ENCODE assay signal across 10 cellular contexts in the genomic region with DNA sequence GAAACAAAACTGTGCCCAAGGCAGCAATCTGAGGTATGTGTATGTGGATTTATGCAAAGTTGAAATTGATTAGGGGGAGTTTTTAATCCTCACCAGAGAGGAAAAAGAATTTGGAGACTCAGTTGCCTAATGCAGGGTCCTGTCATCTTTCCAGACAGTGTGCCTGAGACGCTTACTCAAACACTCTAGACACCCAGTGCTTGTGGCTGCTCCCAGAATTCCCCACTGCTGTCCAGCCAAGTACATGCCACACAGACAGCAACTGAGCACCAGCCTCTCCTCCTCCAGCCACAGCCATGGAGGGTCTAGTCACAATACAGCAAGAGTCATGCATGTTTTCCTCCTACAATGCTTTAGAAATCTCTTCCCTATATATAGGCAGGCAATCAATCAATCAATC.
A peak's percentile ranks its signal among the peaks of the same experiment; 100 is the strongest.
DNase-seq lines count a peak whose midpoint lies in the region; ATAC-seq and TF ChIP-seq lines count a peak whose summit lies in the region.
"Had no signal": no experiment of that assay in that cellular context is flagged by ENCODE, and none has a peak within 500 bp of the region (broad histone marks: within the 10 kb centered on the region; RNA-seq: fewer than 3 reads in every experiment).

No MANE protein-coding gene starts in this region.

- ATAC-seq in PC-3 (no peak), right lobe of liver (no peak), GM19455 (IDR thresholded peaks at IDR 0.05; ENCODE audit: unreplicated experiment) (no peak)
- ATAC-seq in naive thymus-derived CD4-positive, alpha-beta T cell: no peak
- ATAC-seq: activated CD8-positive, alpha-beta T cell treated with anti-CD3 and anti-CD28 coated beads for 36 hours; Panc1 had no signal

- TF ChIP-seq POLR2A in right lobe of liver (IDR thresholded peaks at IDR 0.05): no peak

- no peak for TF ChIP-seq CTCF in PC-3 (conservative IDR thresholded peaks at IDR 0.05; ENCODE audit: low read depth, low read length)
- TF ChIP-seq CTCF in coronary artery (IDR thresholded peaks at IDR 0.05): no peak
- TF ChIP-seq CTCF in right lobe of liver (IDR thresholded peaks at IDR 0.05): no peak

- no peaks in the 10 kb centered on the region for H3K9me2 ChIP-seq in PC-3 (replicated peaks; ENCODE audit: low read length)

- H3K27ac ChIP-seq in PC-3 (ENCODE audit: low read length) (peak overlapping the region; percentile 70), coronary artery (peak overlapping the region; percentile 68 to 85), right lobe of liver (peak overlapping the region; percentile 51 to 81 (median 75)), subcutaneous abdominal adipose tissue (ENCODE audit: low read depth, low read length) (peak overlapping the region; percentile 86)
- H3K27ac ChIP-seq in naive thymus-derived CD4-positive, alpha-beta T cell (ENCODE audit: low read depth, low read length): no peak overlapping the region

- peaks cover 0 to 45% (median 6%) of the 10 kb centered on the region in 7 donors for H3K4me1 Mint-ChIP-seq in naive thymus-derived CD4-positive, alpha-beta T cell

- intact Hi-C loops in PC-3 (cut with micrococcal nuclease) (loop anchor here (10.0 kb wide), 1 partner anchor 88 kb away; no protein-coding TSS in a partner anchor), right lobe of liver (cut with DNase I) (no loop called here)
- intact Hi-C loops in naive thymus-derived CD4-positive, alpha-beta T cell (cut with micrococcal nuclease): loop anchor here in 1 of 2 donors (5.0 kb wide), 1 partner anchor 111 kb away; no protein-coding TSS in a partner anchor

- WGBS in right lobe of liver (ENCODE audit: insufficient coverage, low coverage, low lambda C conversion rate, missing lambda C conversion rate): no CpG with 5 or more reads among the region's 1 CpG

- H3K9ac ChIP-seq in PC-3 (ENCODE audit: low read length): peak overlapping the region; percentile 46
- H3K9ac ChIP-seq in subcutaneous abdominal adipose tissue (ENCODE audit: low read length in 5 of 5): peak overlapping the region in 4 of 5 donors; percentile 15 to 66 (median 47)

- DNase-seq in PC-3: no peak
- no peak for DNase-seq in coronary artery (ENCODE audit: low spot score)
- no peak for DNase-seq in right lobe of liver
- no peak for DNase-seq in ecto neural progenitor cell (ENCODE audit: low spot score)
- no peak for DNase-seq in GOT3 (lab: John Stamatoyannopoulos, UW)
- DNase-seq in naive thymus-derived CD4-positive, alpha-beta T cell: no peak
- DNase-seq: activated CD8-positive, alpha-beta T cell treated with anti-CD3 and anti-CD28 coated beads for 36 hours had no signal

- H3K9me3 ChIP-seq in PC-3 (ENCODE audit: low read length) (no peaks in the 10 kb centered on the region), right lobe of liver (no peaks in the 10 kb centered on the region), subcutaneous abdominal adipose tissue (ENCODE audit: control insufficient read depth in 5 of 5, low read length in 5 of 5) (no peaks in the 10 kb centered on the region)
- H3K9me3 ChIP-seq in naive thymus-derived CD4-positive, alpha-beta T cell (ENCODE audit: control insufficient read depth in 2 of 3, low read length in 3 of 3): no peaks in the 10 kb centered on the region

- H3K27me3 Mint-ChIP-seq in naive thymus-derived CD4-positive, alpha-beta T cell: no peaks in the 10 kb centered on the region
- H3K27me3 Mint-ChIP-seq: activated CD8-positive, alpha-beta T cell treated with anti-CD3 and anti-CD28 coated beads for 36 hours had no signal

- H3K79me2 ChIP-seq in PC-3 (ENCODE audit: low read length): no peaks in the 10 kb centered on the region

- peaks cover 15% of the 10 kb centered on the region for H3K4me1 ChIP-seq in PC-3 (ENCODE audit: insufficient read depth, low read length)
- H3K4me1 ChIP-seq in right lobe of liver: peaks cover 0 to 66% (median 29%) of the 10 kb centered on the region in 4 donors
- H3K4me1 ChIP-seq in subcutaneous abdominal adipose tissue (ENCODE audit: control insufficient read depth in 5 of 5, insufficient read depth in 5 of 5, low read length in 5 of 5): peaks cover 43 to 68% (median 67%) of the 10 kb centered on the region in 5 donors
- H3K4me1 ChIP-seq in naive thymus-derived CD4-positive, alpha-beta T cell (ENCODE audit: control insufficient read depth in 2 of 2, insufficient read depth in 2 of 2, low read length in 2 of 2): no peaks in the 10 kb centered on the region

- BruUV-seq in PC-3 (replicated peaks; lab: Mats Ljungman, UMichigan): no TSS peak

- H3K36me3 Mint-ChIP-seq in naive thymus-derived CD4-positive, alpha-beta T cell: peaks cover 16 to 41% (median 20%) of the 10 kb centered on the region in 5 donors

- no peak overlapping the region for H3K4me3 Mint-ChIP-seq in naive thymus-derived CD4-positive, alpha-beta T cell
- H3K4me3 Mint-ChIP-seq: activated CD8-positive, alpha-beta T cell treated with anti-CD3 and anti-CD28 coated beads for 36 hours had no signal

- H3K4me2 ChIP-seq in PC-3 (ENCODE audit: low read length): 0 out of 2 replicates have a peak overlapping the region, but pooled peaks have one; percentile 64

- H3K4me3 ChIP-seq in PC-3 (ENCODE audit: low read length) (no peak overlapping the region), coronary artery (no peak overlapping the region), right lobe of liver (no peak overlapping the region), subcutaneous abdominal adipose tissue (ENCODE audit: low read depth in 1 of 5, low read length in 5 of 5) (peak overlapping the region in 2 of 5 donors; percentile 29 to 55)
- H3K4me3 ChIP-seq in naive thymus-derived CD4-positive, alpha-beta T cell (ENCODE audit: low read length): no peak overlapping the region

- no peaks in the 10 kb centered on the region for H3K9me3 Mint-ChIP-seq in naive thymus-derived CD4-positive, alpha-beta T cell
- H3K9me3 Mint-ChIP-seq: activated CD8-positive, alpha-beta T cell treated with anti-CD3 and anti-CD28 coated beads for 36 hours had no signal

- CTCF ChIA-PET in PC-3 (lab: Charles Lee): interaction anchor here (0.6 kb wide), 1 partner anchor 89 kb away, joined by 3 read pairs; no protein-coding TSS in a partner anchor
- CTCF ChIA-PET in naive thymus-derived CD4-positive, alpha-beta T cell (lab: Charles Lee): no interaction called here

- POLR2A ChIA-PET in PC-3 (lab: Charles Lee; ENCODE audit: unreplicated experiment): no interaction called here
- POLR2A ChIA-PET in naive thymus-derived CD4-positive, alpha-beta T cell (lab: Charles Lee): interaction anchor here (0.7 kb wide), 1 partner anchor 463 kb away, joined by 3 read pairs; no protein-coding TSS in a partner anchor

- H3F3A ChIP-seq in PC-3 (ENCODE audit: low read length, unreplicated experiment): no peaks in the 10 kb centered on the region

- no peaks in the 10 kb centered on the region for H4K20me1 ChIP-seq in PC-3 (ENCODE audit: low read length)

- H3K27ac Mint-ChIP-seq in naive thymus-derived CD4-positive, alpha-beta T cell: peak overlapping the region in 4 of 9 donors; percentile 10 to 53 (median 32)
- H3K27ac Mint-ChIP-seq: activated CD8-positive, alpha-beta T cell treated with anti-CD3 and anti-CD28 coated beads for 36 hours had no signal

- H3K36me3 ChIP-seq in PC-3 (ENCODE audit: low read depth, low read length) (no peaks in the 10 kb centered on the region), right lobe of liver (peaks cover 0 to 3% (median 2%) of the 10 kb centered on the region in 4 donors), subcutaneous abdominal adipose tissue (ENCODE audit: control insufficient read depth in 5 of 5, insufficient read depth in 5 of 5, low read length in 5 of 5) (peaks cover 0 to 22% (median 13%) of the 10 kb centered on the region in 5 donors)
- peaks cover 0 to 79% (median 0%) of the 10 kb centered on the region in 3 experiments for H3K36me3 ChIP-seq in naive thymus-derived CD4-positive, alpha-beta T cell (ENCODE audit: control insufficient read depth in 2 of 3, insufficient read depth in 3 of 3, low read length in 3 of 3)

- H3K27me3 ChIP-seq in PC-3 (ENCODE audit: low read length): no peaks in the 10 kb centered on the region
- no peaks in the 10 kb centered on the region for H3K27me3 ChIP-seq in right lobe of liver
- no peaks in the 10 kb centered on the region for H3K27me3 ChIP-seq in subcutaneous abdominal adipose tissue (ENCODE audit: control insufficient read depth in 5 of 5, insufficient read depth in 4 of 5, low read length in 5 of 5)
- H3K27me3 ChIP-seq in naive thymus-derived CD4-positive, alpha-beta T cell (ENCODE audit: control insufficient read depth in 2 of 2, insufficient read depth in 2 of 2, low read length in 2 of 2): no peaks in the 10 kb centered on the region

- peak overlapping the region; percentile 66; the same call in 1 of the 2 replicates for H2AFZ ChIP-seq in PC-3 (ENCODE audit: low read length)
